In genomic region chr17:37067555-37068111, GRCh38 we compare ENCODE assay signal across 1 cellular context.
TF ChIP-seq lines count a peak whose summit lies in the region.

No MANE protein-coding gene starts in this region.

TF ChIP-seq in HEK293, 187 proteins besides CTCF, POLR2A, EP300 and RAD21 (continued from another document):
- TF ChIP-seq ZNF76 (tag by site-specific recombination; IDR thresholded peaks at IDR 0.05; ENCODE audit: borderline replicate concordance, low read depth) (no peak), ATF2 (tag by site-specific recombination; IDR thresholded peaks at IDR 0.05; ENCODE audit: low read depth) (peak; percentile 85), ZNF692 (tag by site-specific recombination; IDR thresholded peaks at IDR 0.05) (peak; percentile 47; the same call in 1 of the 2 replicates), ZNF114 (tag by site-specific recombination; IDR thresholded peaks at IDR 0.05) (no peak), ZBTB21 (tag by site-specific recombination; IDR thresholded peaks at IDR 0.05) (0 out of 2 replicates have a peak, but pooled peaks have one; percentile 45), ZNF513 (tag by site-specific recombination; IDR thresholded peaks at IDR 0.05) (no peak), PATZ1 (tag by site-specific recombination; IDR thresholded peaks at IDR 0.05) (0 out of 2 replicates have a peak, but pooled peaks have one; percentile 44), ZNF629 (tag by site-specific recombination; IDR thresholded peaks at IDR 0.05) (peak; percentile 77), ZBTB17 (tag by site-specific recombination; IDR thresholded peaks at IDR 0.05) (peak; percentile 68), OSR2 (tag by site-specific recombination; IDR thresholded peaks at IDR 0.05) (no peak), PRDM10 (tag by site-specific recombination; IDR thresholded peaks at IDR 0.05) (peak; percentile 27; the same call in 1 of the 2 replicates), ZNF639 (tag by site-specific recombination; IDR thresholded peaks at IDR 0.05) (0 out of 2 replicates have a peak, but pooled peaks have one; percentile 38), ZNF2 (tag by site-specific recombination; IDR thresholded peaks at IDR 0.05) (no peak), ZNF398 (tag by site-specific recombination; IDR thresholded peaks at IDR 0.05) (no peak), ZEB2 (tag by site-specific recombination; IDR thresholded peaks at IDR 0.05) (peak; percentile 75)
